In the genomic region with DNA sequence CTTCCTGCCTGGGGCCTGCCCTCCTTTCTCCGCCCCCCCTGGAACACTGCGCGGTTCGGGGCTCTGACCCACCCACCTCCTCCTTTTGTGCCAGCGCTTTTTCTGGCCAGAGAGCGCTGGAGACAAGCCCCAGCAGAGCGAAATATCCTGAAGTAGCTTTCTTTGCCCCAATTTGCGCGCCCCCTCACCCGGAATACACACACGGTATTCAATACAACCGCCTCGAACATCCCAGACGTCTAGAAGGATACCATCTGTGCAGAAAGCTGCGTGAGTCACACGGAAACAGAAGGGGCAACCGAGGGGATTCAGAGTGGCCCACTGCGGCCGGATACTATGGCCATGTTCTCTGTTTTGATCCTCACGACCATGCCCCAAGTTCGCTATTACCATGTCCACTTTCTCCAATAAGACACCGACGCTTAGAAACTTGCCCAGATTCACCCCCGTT, we compare ENCODE assay signal across 9 cellular contexts. TPM values are rescaled to one million over a fixed set of nuclear protein-coding genes. Genes with fewer than 3 reads are reported as not detected.
DNase-seq lines count a peak whose midpoint lies in the region; ATAC-seq and TF ChIP-seq lines count a peak whose summit lies in the region.
"Had no signal": no experiment of that assay in that cellular context is flagged by ENCODE, and none has a peak within 500 bp of the region (broad histone marks: within the 10 kb centered on the region; RNA-seq: fewer than 3 reads in every experiment).

No MANE protein-coding gene starts in this region.

- peak overlapping the region; percentile 67 for H3K4me2 ChIP-seq in mammary epithelial cell (ENCODE audit: insufficient read depth, low read depth, low read length)

- H3K9me3 ChIP-seq in mammary epithelial cell (replicated peaks; ENCODE audit: insufficient read depth, low read length) (no peaks in the 10 kb centered on the region), left lung (no peaks in the 10 kb centered on the region), suprapubic skin (no peaks in the 10 kb centered on the region)

- in situ Hi-C loops in mammary epithelial cell (cut with MboI; ENCODE audit: low sequenced_read_pairs in 2 of 2), result loop anchor here in 1 of 2 donors (10.0 kb wide), 1 partner anchor 64 kb away; no protein-coding TSS in a partner anchor

- H3K9ac ChIP-seq in mammary epithelial cell (ENCODE audit: insufficient read depth, low read length), result no peak overlapping the region

- no peaks in the 10 kb centered on the region for H4K20me1 ChIP-seq in mammary epithelial cell (ENCODE audit: insufficient read depth, low read length)

- peak; percentile 8 for ATAC-seq in left lung

- H3K4me1 ChIP-seq in mammary epithelial cell (ENCODE audit: insufficient read depth, low read length), result peaks cover 10% of the 10 kb centered on the region
- no peaks in the 10 kb centered on the region for H3K4me1 ChIP-seq in left lung
- peaks cover 11% of the 10 kb centered on the region for H3K4me1 ChIP-seq in suprapubic skin

- peak overlapping the region; percentile 55 to 71 (median 65) for H3K4me3 ChIP-seq in mammary epithelial cell (replicated peaks in 1 of 3; ENCODE audit: insufficient read depth in 1 of 3, low read depth in 2 of 3, low read length in 3 of 3)
- peak overlapping the region; percentile 14 to 47 for H3K4me3 ChIP-seq in left lung
- peak overlapping the region; percentile 58 for H3K4me3 ChIP-seq in suprapubic skin

- no peak for TF ChIP-seq POLR2A in suprapubic skin (IDR thresholded peaks at IDR 0.05)

- H2AFZ ChIP-seq in mammary epithelial cell (ENCODE audit: low read depth, low read length), result peak overlapping the region; percentile 87

- CTCF ChIA-PET in mammary epithelial cell (lab: Charles Lee; ENCODE audit: low non-redundant PET), result no interaction called here

- 32% methylated on average over 17 of the region's 24 CpGs for WGBS in mammary epithelial cell (ENCODE audit: low coverage, missing lambda C conversion rate)
- 35% methylated on average over 24 of the region's 24 CpGs for WGBS in suprapubic skin

- no peak for TF ChIP-seq EP300 in suprapubic skin (IDR thresholded peaks at IDR 0.05)

- H3K27ac ChIP-seq in mammary epithelial cell (ENCODE audit: insufficient read depth, low read depth, low read length), result peak overlapping the region; percentile 60
- H3K27ac ChIP-seq in left lung, result no peak overlapping the region
- peak overlapping the region; percentile 34 for H3K27ac ChIP-seq in suprapubic skin

- peak; percentile 48 to 58 for DNase-seq in NCI-H524 (lab: John Stamatoyannopoulos, UW)
- DNase-seq in NCI-H524 treated with DMSO at 0.1 percent for 48 hours (lab: John Stamatoyannopoulos, UW), result no peak
- no peak for DNase-seq in mammary epithelial cell
- DNase-seq in left lung, result no peak
- DNase-seq in suprapubic skin (ENCODE audit: low spot score in 2 of 2), result no peak
- no peak for DNase-seq in GM03348 (ENCODE audit: low spot score)
- DNase-seq in NCI-H2029 (lab: John Stamatoyannopoulos, UW), result no peak
- no peak for DNase-seq in NAMALWA (ENCODE audit: low spot score)
- DNase-seq: activated naive CD4-positive, alpha-beta T cell treated with Interleukin-2 at 50 U/mL for 16 hours had no signal

- peaks cover 47% of the 10 kb centered on the region for H3K79me2 ChIP-seq in mammary epithelial cell (ENCODE audit: insufficient read depth, low read length)

- intact Hi-C loops in mammary epithelial cell (cut with micrococcal nuclease), result loop anchor here (1.0 to 2.0 kb wide), 3 partner anchors 14 to 106 kb away; partner anchors contain the start of gene RPGR
- intact Hi-C loops in left lung (cut with DNase I), result no loop called here

- dilution Hi-C loops in mammary epithelial cell (cut with HindIII; ENCODE audit: low sequenced_read_pairs), result no loop called here

- no peaks in the 10 kb centered on the region for H3K36me3 ChIP-seq in mammary epithelial cell (ENCODE audit: insufficient read depth, low read length)
- no peaks in the 10 kb centered on the region for H3K36me3 ChIP-seq in left lung
- no peaks in the 10 kb centered on the region for H3K36me3 ChIP-seq in suprapubic skin

- TF ChIP-seq CTCF in mammary epithelial cell (conservative IDR thresholded peaks at IDR 0.05 in 1 of 2, IDR thresholded peaks at IDR 0.05 in 1 of 2; ENCODE audit: extremely low read depth in 1 of 2, insufficient read depth in 1 of 2, low read depth in 1 of 2, low read length in 2 of 2) (no peak), left lung (IDR thresholded peaks at IDR 0.05) (no peak), suprapubic skin (IDR thresholded peaks at IDR 0.05) (no peak)

- H3K27me3 ChIP-seq in mammary epithelial cell (ENCODE audit: insufficient read depth, low read length) (no peaks in the 10 kb centered on the region), left lung (peaks cover 7 to 33% of the 10 kb centered on the region in 2 donors), suprapubic skin (no peaks in the 10 kb centered on the region)

- BruUV-seq in mammary epithelial cell (replicated peaks; lab: Mats Ljungman, UMichigan), result no TSS peak

RNA-seq across cellular contexts. Expression of gene SRPX, which starts 0.3 kb away (rescaled TPM):
- total RNA-seq in mammary epithelial cell (10 to 100 TPM; 58.7 to 66.3 TPM), left lung (10 to 100 TPM; 43.6 to 54.6 TPM), suprapubic skin (10 to 100 TPM; 18.4 to 46.5 (median 36.4) TPM)
- 230 TPM for polyA plus RNA-seq in mammary epithelial cell
- 95.5 TPM for polyA minus RNA-seq in mammary epithelial cell

Comparison
In these comparisons a context has a peak if more than half of its experiments do, and no peak if none do; other contexts are left out.
1. DNase-seq: peak in NCI-H524 (2 of 2); none in NCI-H524 treated with DMSO at 0.1 percent for 48 hours (single experiment), mammary epithelial cell (single experiment), left lung (0 of 2), suprapubic skin (0 of 2), GM03348 (single experiment), NCI-H2029 (single experiment) and NAMALWA (single experiment).
2. H3K27ac ChIP-seq: peak in mammary epithelial cell (single experiment) and suprapubic skin (single experiment); none in left lung (0 of 2).
3. Peak in every context shown above with its lines, with median percentiles within 50 percentile points of each other: H3K4me3 ChIP-seq.